ENCODE assay signal across 8 cellular contexts in the genomic region with DNA sequence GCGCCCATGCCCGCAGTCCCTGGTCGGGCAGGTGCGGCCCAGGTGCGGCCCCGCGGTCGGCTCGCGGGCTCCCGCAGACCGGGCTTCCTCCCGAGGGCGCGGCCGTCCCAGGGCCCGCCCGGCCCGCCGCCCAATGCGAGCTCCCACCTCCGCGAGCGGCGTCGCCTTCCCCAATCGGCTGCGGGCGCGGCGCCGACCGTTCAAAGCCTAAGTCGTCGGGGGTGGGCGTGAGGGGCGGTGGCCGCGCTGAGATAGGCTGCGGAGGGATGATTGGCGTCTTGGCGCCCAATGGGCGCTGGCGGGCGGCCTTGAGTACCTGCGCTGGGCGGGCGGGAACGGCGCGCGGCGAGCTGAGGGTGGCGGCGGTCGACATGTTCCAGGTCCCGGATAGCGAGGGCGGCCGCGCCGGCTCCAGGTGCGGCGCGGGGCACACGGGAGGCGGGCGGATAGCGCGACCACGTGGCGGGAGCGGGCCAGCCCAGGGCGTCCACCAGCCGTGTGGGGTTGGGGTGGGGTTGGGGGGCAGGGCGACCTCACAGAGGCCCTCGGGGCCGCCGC. TPM values are rescaled to one million over a fixed set of nuclear protein-coding genes. Genes with fewer than 3 reads are reported as not detected.
DNase-seq lines count a peak whose midpoint lies in the region; ATAC-seq, FAIRE-seq and TF ChIP-seq lines count a peak whose summit lies in the region.

A gene with protein sequence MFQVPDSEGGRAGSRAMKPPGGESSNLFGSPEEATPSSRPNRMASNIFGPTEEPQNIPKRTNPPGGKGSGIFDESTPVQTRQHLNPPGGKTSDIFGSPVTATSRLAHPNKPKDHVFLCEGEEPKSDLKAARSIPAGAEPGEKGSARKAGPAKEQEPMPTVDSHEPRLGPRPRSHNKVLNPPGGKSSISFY (plus strand): TSS at position 338 of the 558 bp plus-strand sequence. CDS start 34 bp downstream, at position 372.

- DNase-seq in D721Med (ENCODE audit: insufficient read length, low spot score): peak; percentile 96
- peak; percentile 95 for DNase-seq in IMR-90
- DNase-seq in OCI-LY7 (ENCODE audit: low spot score): peak; percentile 98
- peak; percentile 90 for DNase-seq in activated T-cell treated with anti-CD3 and anti-CD28 coated beads for 1 hour (ENCODE audit: low read depth)
- DNase-seq in epithelial cell of prostate (ENCODE audit: low read depth, low spot score): peak; percentile 90
- peak; percentile 97 for DNase-seq in mucosa of gallbladder (ENCODE audit: low spot score)
- DNase-seq in stimulated activated CD8-positive, alpha-beta memory T cell treated with anti-CD3 and anti-CD28 coated beads, Interleukin-4, amount 100 ng/mL, for 24 hours (ENCODE audit: low read depth): peak; percentile 95

- in situ Hi-C loops in IMR-90 (cut with MboI; ENCODE audit: low sequenced_read_pairs): no loop called here

- peak within 1 kb of the TSS; percentile 93 for H2AK5ac ChIP-seq in IMR-90 (ENCODE audit: low read depth, low read length)

- peaks cover 28% of the 10 kb centered on the region for H3K9me1 ChIP-seq in IMR-90 (ENCODE audit: insufficient read depth, low read length)

- no peak within 1 kb of the TSS for H3K18ac ChIP-seq in IMR-90 (ENCODE audit: low read depth, low read length)

- no peak for TF ChIP-seq POLR2A in IMR-90 (IDR thresholded peaks at IDR 0.05; ENCODE audit: low read depth, low read length)

- CTCF ChIA-PET in IMR-90 (lab: Yijun Ruan, JAX): interaction anchor here (0.5 kb wide), 1 partner anchor 16 kb away, joined by 3 read pairs; no protein-coding TSS in a partner anchor
- CTCF ChIA-PET in OCI-LY7 (lab: Charles Lee; ENCODE audit: unreplicated experiment): interaction anchor here (1.0 kb wide), 1 partner anchor 28 kb away, joined by 3 read pairs; the partner anchor contains the start of gene MAPK8IP3

- no peak for TF ChIP-seq RAD21 in IMR-90 (IDR thresholded peaks at IDR 0.05; ENCODE audit: low read length)

- peak within 1 kb of the TSS; percentile 55 to 88; a peak in 3 of 4 replicates for H4K8ac ChIP-seq in IMR-90 (ENCODE audit: low read depth in 2 of 2, low read length in 2 of 2)

- H2BK20ac ChIP-seq in IMR-90 (ENCODE audit: low read depth, low read length): no peak within 1 kb of the TSS

- 1% methylated on average over 26 of the region's 79 CpGs; no CpG with 5 or more reads in 1 of the 2 experiments for WGBS in IMR-90 (ENCODE audit: extremely low coverage in 2 of 2, insufficient read length in 1 of 2), 2 experiments

- H4K91ac ChIP-seq in IMR-90 (ENCODE audit: insufficient read depth, low read depth, low read length): peak within 1 kb of the TSS; percentile 70

- H3K27me3 ChIP-seq in IMR-90 (ENCODE audit: control insufficient read depth, insufficient read depth, low read length): no peaks in the 10 kb centered on the region

- H2AK9ac ChIP-seq in IMR-90 (replicated peaks; ENCODE audit: low read depth, low read length, poor library complexity): peak within 1 kb of the TSS; percentile 99

- no peak within 1 kb of the TSS for H2BK120ac ChIP-seq in IMR-90 (ENCODE audit: low read depth, low read length)

- H3K4me1 ChIP-seq in IMR-90 (ENCODE audit: control insufficient read depth, insufficient read depth, low read length) (peaks cover 8% of the 10 kb centered on the region), OCI-LY7 (ENCODE audit: insufficient read depth, low read length, poor library complexity, severe bottlenecking) (peaks cover 22% of the 10 kb centered on the region)

- intact Hi-C loops in IMR-90 (cut with micrococcal nuclease) (no loop called here), OCI-LY7 (cut with micrococcal nuclease; ENCODE audit: unreplicated experiment) (loop anchor here (1.0 to 2.0 kb wide), 2 partner anchors 65 to 95 kb away; partner anchors contain the start of genes CRAMP1, IFT140 and MRPS34)

- peak within 1 kb of the TSS; percentile 56 for H3K14ac ChIP-seq in IMR-90 (replicated peaks; ENCODE audit: low read depth, low read length)

- H3K9me3 ChIP-seq in IMR-90 (ENCODE audit: control insufficient read depth, insufficient read depth, low read length) (no peaks in the 10 kb centered on the region), OCI-LY7 (ENCODE audit: low read length) (no peaks in the 10 kb centered on the region)

- no peak within 1 kb of the TSS; the same call in 2 of the 3 replicates for H2BK15ac ChIP-seq in IMR-90 (ENCODE audit: low read depth, low read length)

- H3K79me2 ChIP-seq in OCI-LY7 (ENCODE audit: insufficient read depth, low read depth, low read length): peaks cover 44% of the 10 kb centered on the region

- POLR2A ChIA-PET in IMR-90 (lab: Charles Lee; ENCODE audit: unreplicated experiment): no interaction called here
- POLR2A ChIA-PET in OCI-LY7 (lab: Charles Lee): interaction anchor here (0.6 to 0.9 kb wide), 6 partner anchors 28 to 1230 kb away, joined by 3 to 12 read pairs (median 4); partner anchors contain the start of gene MAPK8IP3

- H3K9ac ChIP-seq in IMR-90 (ENCODE audit: low read depth, low read length): peak within 1 kb of the TSS; percentile 67

- no TSS peak for BruUV-seq in IMR-90 (replicated peaks; lab: Mats Ljungman, UMichigan)
- no TSS peak for BruUV-seq in OCI-LY7 (replicated peaks; lab: Mats Ljungman, UMichigan)

- no peaks in the 10 kb centered on the region for H3K9me2 ChIP-seq in OCI-LY7 (ENCODE audit: insufficient read depth, low read length)

- H3K4me2 ChIP-seq in IMR-90 (ENCODE audit: low read depth, low read length): peak within 1 kb of the TSS; percentile 90
- peak within 1 kb of the TSS; percentile 99 for H3K4me2 ChIP-seq in OCI-LY7 (ENCODE audit: low read length)

- H3K36me3 ChIP-seq in IMR-90 (ENCODE audit: control insufficient read depth, insufficient read depth, low read length): peaks cover 28% of the 10 kb centered on the region
- peaks cover 50% of the 10 kb centered on the region for H3K36me3 ChIP-seq in OCI-LY7 (ENCODE audit: insufficient read depth, low read length)

- no peak for FAIRE-seq in D721Med (lab: Jason Lieb, UNC)

- H3K27ac ChIP-seq in IMR-90 (ENCODE audit: insufficient read depth, low read length) (peak within 1 kb of the TSS; percentile 33), OCI-LY7 (ENCODE audit: low read depth, low read length, poor library complexity, severe bottlenecking) (peak within 1 kb of the TSS; percentile 57), epithelial cell of prostate (peak within 1 kb of the TSS; percentile 79)

- H3K23ac ChIP-seq in IMR-90 (ENCODE audit: low read depth, low read length): peak within 1 kb of the TSS; percentile 88

- peak within 1 kb of the TSS; percentile 61 for H3K4me3 ChIP-seq in IMR-90 (ENCODE audit: insufficient read depth, low read depth, low read length)
- peak within 1 kb of the TSS; percentile 97 for H3K4me3 ChIP-seq in OCI-LY7 (ENCODE audit: low read depth, low read length, poor library complexity, severe bottlenecking)

- peak within 1 kb of the TSS; percentile 84 for H3K4ac ChIP-seq in IMR-90 (ENCODE audit: low read depth, low read length)

- dilution Hi-C loops in IMR-90 (cut with HindIII; ENCODE audit: low sequenced_read_pairs, unreplicated experiment): no loop called here

- H2AFZ ChIP-seq in IMR-90 (replicated peaks; ENCODE audit: low read length, poor library complexity): peak within 1 kb of the TSS; percentile 92
- H2AFZ ChIP-seq in OCI-LY7 (ENCODE audit: low read length): peak within 1 kb of the TSS; percentile 12

- ATAC-seq in GM21526 (IDR thresholded peaks at IDR 0.05; ENCODE audit: low FRiP score, unreplicated experiment) (peak; percentile 83), IMR-90 (ENCODE audit: low read depth) (peak; percentile 94)

- H4K5ac ChIP-seq in IMR-90 (ENCODE audit: low read depth, low read length): peak within 1 kb of the TSS; percentile 3; the same call in 1 of the 2 replicates

- peak within 1 kb of the TSS; percentile 69 for H2BK5ac ChIP-seq in IMR-90 (ENCODE audit: low read depth, low read length, poor library complexity, severe bottlenecking)

- peak within 1 kb of the TSS; percentile 30 for H3K56ac ChIP-seq in IMR-90 (ENCODE audit: extremely low read depth, insufficient read depth, low read length)

- H4K20me1 ChIP-seq in IMR-90 (ENCODE audit: insufficient read depth, low read length) (peaks cover 37% of the 10 kb centered on the region), OCI-LY7 (ENCODE audit: insufficient read depth, low read length) (peaks cover 18% of the 10 kb centered on the region)

- TF ChIP-seq CTCF in D721Med (IDR thresholded peaks at IDR 0.05; ENCODE audit: insufficient read depth, missing control alignments) (no peak), IMR-90 (conservative IDR thresholded peaks at IDR 0.05; ENCODE audit: low read depth, low read length) (no peak), OCI-LY7 (conservative IDR thresholded peaks at IDR 0.05; ENCODE audit: low read length) (no peak)

- H3K79me1 ChIP-seq in IMR-90 (ENCODE audit: low read depth in 1 of 2, low read length in 2 of 2): peaks cover 20 to 75% of the 10 kb centered on the region in 2 experiments

TF ChIP-seq in IMR-90, 13 proteins besides CTCF, POLR2A, EP300 and RAD21 (continues in another document):
- TF ChIP-seq MAZ (IDR thresholded peaks at IDR 0.05; ENCODE audit: borderline replicate concordance, low read depth, low read length): peak; percentile 31; the same call in 1 of the 2 replicates
- no peak for TF ChIP-seq RFX5 (IDR thresholded peaks at IDR 0.05; ENCODE audit: low read depth, low read length)
- no peak for TF ChIP-seq SMC3 (IDR thresholded peaks at IDR 0.05; ENCODE audit: low read depth, low read length)
- no peak for TF ChIP-seq CEBPB (IDR thresholded peaks at IDR 0.05; ENCODE audit: low read depth, low read length)
- no peak for TF ChIP-seq RCOR1 (IDR thresholded peaks at IDR 0.05; ENCODE audit: insufficient replicate concordance, low read length)
- TF ChIP-seq, protein P1, sequence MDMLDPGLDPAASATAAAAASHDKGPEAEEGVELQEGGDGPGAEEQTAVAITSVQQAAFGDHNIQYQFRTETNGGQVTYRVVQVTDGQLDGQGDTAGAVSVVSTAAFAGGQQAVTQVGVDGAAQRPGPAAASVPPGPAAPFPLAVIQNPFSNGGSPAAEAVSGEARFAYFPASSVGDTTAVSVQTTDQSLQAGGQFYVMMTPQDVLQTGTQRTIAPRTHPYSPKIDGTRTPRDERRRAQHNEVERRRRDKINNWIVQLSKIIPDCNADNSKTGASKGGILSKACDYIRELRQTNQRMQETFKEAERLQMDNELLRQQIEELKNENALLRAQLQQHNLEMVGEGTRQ (IDR thresholded peaks at IDR 0.05; ENCODE audit: low read depth, low read length): no peak
- TF ChIP-seq CHD1 (IDR thresholded peaks at IDR 0.05; ENCODE audit: low read depth, low read length): no peak
- peak; percentile 61; the same call in 1 of the 2 replicates for TF ChIP-seq FOS (IDR thresholded peaks at IDR 0.05; ENCODE audit: low read depth, low read length)

RNA-seq across cellular contexts. Expression of the gene that starts here (rescaled TPM):
- 40.0 and 48.0 TPM in 2 replicates for total RNA-seq in IMR-90 (2012; rRNA removed)
- polyA plus RNA-seq in IMR-90 (2012; rRNA removed): 41.5 and 57.2 TPM in 2 replicates
- polyA plus RNA-seq in IMR-90 (2012; cell fraction: cytosol; rRNA removed): 19.0 and 44.4 TPM in 2 replicates
- polyA plus RNA-seq in IMR-90 (2012; cell fraction: nucleus; rRNA removed; ENCODE audit: low replicate concordance): 20.0 and 21.0 TPM in 2 replicates
- total RNA-seq in OCI-LY7 (2014; rRNA removed; shearing (Covaris generic)): 48.3 and 67.4 TPM in 2 replicates
- 75.2 and 80.3 TPM in 2 replicates for total RNA-seq in OCI-LY7 (2022)
- 62.7 TPM for total RNA-seq in mucosa of gallbladder

Comparison
In these comparisons a context has a peak if more than half of its experiments do, and no peak if none do; other contexts are left out.
1. Peak in every context shown above with its lines: DNase-seq, ATAC-seq, H3K4me3 ChIP-seq and H3K27ac ChIP-seq.